ENCODE assay signal across 17 cellular contexts in the genomic region with DNA sequence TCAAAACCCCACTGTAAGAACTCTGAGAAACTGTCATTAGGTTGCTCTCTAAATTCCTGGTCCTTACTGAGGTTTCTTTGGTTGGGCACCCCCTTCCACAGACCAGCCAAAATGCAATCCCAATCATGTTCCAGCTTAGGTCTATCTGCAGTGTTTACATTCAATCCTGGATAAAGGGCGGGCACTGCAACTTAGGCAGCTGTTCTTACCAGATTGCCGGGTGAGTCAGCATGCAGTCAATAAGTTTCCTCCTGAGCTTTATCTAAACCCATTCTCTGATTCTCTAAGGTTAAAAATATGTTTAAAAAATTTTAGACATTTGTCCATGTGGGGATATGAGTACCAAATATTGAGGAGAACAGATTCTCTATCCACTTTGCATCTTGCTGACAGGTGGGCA.
DNase-seq lines count a peak whose midpoint lies in the region; ATAC-seq and TF ChIP-seq lines count a peak whose summit lies in the region.
"Had no signal": no experiment of that assay in that cellular context is flagged by ENCODE, and none has a peak within 500 bp of the region (broad histone marks: within the 10 kb centered on the region; RNA-seq: fewer than 3 reads in every experiment).

No MANE protein-coding gene starts in this region.

- POLR2A ChIA-PET in IMR-90 (lab: Charles Lee; ENCODE audit: unreplicated experiment): no interaction called here

- no peak for TF ChIP-seq POLR2A in IMR-90 (IDR thresholded peaks at IDR 0.05; ENCODE audit: low read depth, low read length)

- peak; percentile 23 for DNase-seq in AG10803 (ENCODE audit: low read depth)
- peak; percentile 64 for DNase-seq in IMR-90
- peak; percentile 6 for DNase-seq in T1000 (lab: John Stamatoyannopoulos, UW)
- DNase-seq in fibroblast of villous mesenchyme (ENCODE audit: low read depth): peak; percentile 85
- DNase-seq in stimulated activated CD4-positive, alpha-beta T cell treated with anti-CD3 and anti-CD28 coated beads, Interleukin-4, amount 100 ng/mL, for 4 hours: no peak
- no peak for DNase-seq in kidney glomerular epithelial cell (lab: John Stamatoyannopoulos, UW)
- no peak for DNase-seq in C1 segment of cervical spinal cord (lab: John Stamatoyannopoulos, UW)
- DNase-seq: activated CD4-positive, alpha-beta T cell treated with anti-CD3 and anti-CD28 coated beads for 4 hours; activated T-cell treated with anti-CD3 and anti-CD28 coated beads, Interleukin-2, amount 50 U/mL, for 72 hours; aorta; effector CD4-positive, alpha-beta T cell; EL; HFFc6; midbrain; stimulated activated CD4-positive, alpha-beta T cell treated with anti-CD3 and anti-CD28 coated beads, Interleukin-2, amount 100 ng/mL, for 48 hours; stimulated activated naive CD4-positive, alpha-beta T cell had no signal

- no peaks in the 10 kb centered on the region for H3K9me1 ChIP-seq in IMR-90 (ENCODE audit: insufficient read depth, low read length)

- H3K56ac ChIP-seq in IMR-90 (ENCODE audit: extremely low read depth, insufficient read depth, low read length): no peak overlapping the region

- no peak overlapping the region for H2AK9ac ChIP-seq in IMR-90 (replicated peaks; ENCODE audit: low read depth, low read length, poor library complexity)

- no peaks in the 10 kb centered on the region for H3K79me1 ChIP-seq in IMR-90 (ENCODE audit: low read depth in 1 of 2, low read length in 2 of 2)

- no peaks in the 10 kb centered on the region for H3K36me3 ChIP-seq in IMR-90 (ENCODE audit: control insufficient read depth, insufficient read depth, low read length)

- no peak overlapping the region for H3K23ac ChIP-seq in IMR-90 (ENCODE audit: low read depth, low read length)

- H3K18ac ChIP-seq in IMR-90 (ENCODE audit: low read depth, low read length): no peak overlapping the region; the same call in 1 of the 2 replicates

- no peaks in the 10 kb centered on the region for H3K9me3 ChIP-seq in IMR-90 (ENCODE audit: control insufficient read depth, insufficient read depth, low read length)

- no peak overlapping the region for H2AK5ac ChIP-seq in IMR-90 (ENCODE audit: low read depth, low read length)

- H4K20me1 ChIP-seq in IMR-90 (ENCODE audit: insufficient read depth, low read length): no peaks in the 10 kb centered on the region

- H2AFZ ChIP-seq in IMR-90 (replicated peaks; ENCODE audit: low read length, poor library complexity): no peak overlapping the region

- WGBS in IMR-90 (ENCODE audit: extremely low coverage in 2 of 2, insufficient read length in 1 of 2), 2 experiments: no CpG with 5 or more reads among the region's 2 CpGs

- ATAC-seq in IMR-90 (ENCODE audit: low read depth) (peak; percentile 82), HG03108 (IDR thresholded peaks at IDR 0.05; ENCODE audit: unreplicated experiment) (no peak)
- ATAC-seq: activated T-cell treated with anti-CD3 and anti-CD28 coated beads, Interleukin-2, amount 50 U/mL, for 72 hours had no signal

- H3K4ac ChIP-seq in IMR-90 (ENCODE audit: low read depth, low read length): no peak overlapping the region

- H4K8ac ChIP-seq in IMR-90 (ENCODE audit: low read depth in 2 of 2, low read length in 2 of 2): no peak overlapping the region

- no peak overlapping the region for H2BK15ac ChIP-seq in IMR-90 (ENCODE audit: low read depth, low read length)

- CTCF ChIA-PET in IMR-90 (lab: Yijun Ruan, JAX): interaction anchor here (0.6 kb wide), 1 partner anchor 330 kb away, joined by 4 read pairs; no protein-coding TSS in a partner anchor

- in situ Hi-C loops in IMR-90 (cut with MboI; ENCODE audit: low sequenced_read_pairs): no loop called here

- H2BK5ac ChIP-seq in IMR-90 (ENCODE audit: low read depth, low read length, poor library complexity, severe bottlenecking): no peak overlapping the region

- no peaks in the 10 kb centered on the region for H3K27me3 ChIP-seq in IMR-90 (ENCODE audit: control insufficient read depth, insufficient read depth, low read length)

- peaks cover 3% of the 10 kb centered on the region; the same call in 1 of the 2 replicates for H3K4me1 ChIP-seq in IMR-90 (ENCODE audit: control insufficient read depth, insufficient read depth, low read length)

- no peak overlapping the region for H3K14ac ChIP-seq in IMR-90 (replicated peaks; ENCODE audit: low read depth, low read length)

- H3K9ac ChIP-seq in IMR-90 (ENCODE audit: low read depth, low read length): no peak overlapping the region

- dilution Hi-C loops in IMR-90 (cut with HindIII; ENCODE audit: low sequenced_read_pairs, unreplicated experiment): no loop called here

- intact Hi-C loops in IMR-90 (cut with micrococcal nuclease): no loop called here

- BruUV-seq in IMR-90 (replicated peaks; lab: Mats Ljungman, UMichigan): no TSS peak

- no peak overlapping the region; the same call in 1 of the 2 replicates for H4K91ac ChIP-seq in IMR-90 (ENCODE audit: insufficient read depth, low read depth, low read length)

- TF ChIP-seq RAD21 in IMR-90 (IDR thresholded peaks at IDR 0.05; ENCODE audit: low read length): no peak

- H3K4me2 ChIP-seq in IMR-90 (ENCODE audit: low read depth, low read length): no peak overlapping the region

- H2BK20ac ChIP-seq in IMR-90 (ENCODE audit: low read depth, low read length): 0 out of 2 replicates have a peak overlapping the region, but pooled peaks have one; percentile 36

- H3K27ac ChIP-seq in IMR-90 (ENCODE audit: insufficient read depth, low read length): no peak overlapping the region

- no peak for TF ChIP-seq CTCF in AG10803 (conservative IDR thresholded peaks at IDR 0.05; ENCODE audit: low read length)
- TF ChIP-seq CTCF in IMR-90 (conservative IDR thresholded peaks at IDR 0.05; ENCODE audit: low read depth, low read length): no peak
- no peak for TF ChIP-seq CTCF in fibroblast of villous mesenchyme (IDR thresholded peaks at IDR 0.05; ENCODE audit: insufficient read depth, low read depth, low read length)

- peak overlapping the region; percentile 30; the same call in 1 of the 2 replicates for H2BK120ac ChIP-seq in IMR-90 (ENCODE audit: low read depth, low read length)

- no peak overlapping the region for H4K5ac ChIP-seq in IMR-90 (ENCODE audit: low read depth, low read length)

- H3K4me3 ChIP-seq in AG10803 (ENCODE audit: low read length) (no peak overlapping the region), IMR-90 (ENCODE audit: insufficient read depth, low read depth, low read length) (no peak overlapping the region), fibroblast of villous mesenchyme (ENCODE audit: low read depth, low read length) (no peak overlapping the region)

TF ChIP-seq in IMR-90, 13 proteins besides CTCF, POLR2A, EP300 and RAD21:
- TF ChIP-seq RFX5 (IDR thresholded peaks at IDR 0.05; ENCODE audit: low read depth, low read length): no peak
- TF ChIP-seq FOS (IDR thresholded peaks at IDR 0.05; ENCODE audit: low read depth, low read length): no peak
- TF ChIP-seq, protein P1, sequence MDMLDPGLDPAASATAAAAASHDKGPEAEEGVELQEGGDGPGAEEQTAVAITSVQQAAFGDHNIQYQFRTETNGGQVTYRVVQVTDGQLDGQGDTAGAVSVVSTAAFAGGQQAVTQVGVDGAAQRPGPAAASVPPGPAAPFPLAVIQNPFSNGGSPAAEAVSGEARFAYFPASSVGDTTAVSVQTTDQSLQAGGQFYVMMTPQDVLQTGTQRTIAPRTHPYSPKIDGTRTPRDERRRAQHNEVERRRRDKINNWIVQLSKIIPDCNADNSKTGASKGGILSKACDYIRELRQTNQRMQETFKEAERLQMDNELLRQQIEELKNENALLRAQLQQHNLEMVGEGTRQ (IDR thresholded peaks at IDR 0.05; ENCODE audit: low read depth, low read length): no peak
- no peak for TF ChIP-seq CEBPB (IDR thresholded peaks at IDR 0.05; ENCODE audit: low read depth, low read length)
- TF ChIP-seq BHLHE40 (IDR thresholded peaks at IDR 0.05; ENCODE audit: low read depth, low read length): no peak
- TF ChIP-seq, protein P2, sequence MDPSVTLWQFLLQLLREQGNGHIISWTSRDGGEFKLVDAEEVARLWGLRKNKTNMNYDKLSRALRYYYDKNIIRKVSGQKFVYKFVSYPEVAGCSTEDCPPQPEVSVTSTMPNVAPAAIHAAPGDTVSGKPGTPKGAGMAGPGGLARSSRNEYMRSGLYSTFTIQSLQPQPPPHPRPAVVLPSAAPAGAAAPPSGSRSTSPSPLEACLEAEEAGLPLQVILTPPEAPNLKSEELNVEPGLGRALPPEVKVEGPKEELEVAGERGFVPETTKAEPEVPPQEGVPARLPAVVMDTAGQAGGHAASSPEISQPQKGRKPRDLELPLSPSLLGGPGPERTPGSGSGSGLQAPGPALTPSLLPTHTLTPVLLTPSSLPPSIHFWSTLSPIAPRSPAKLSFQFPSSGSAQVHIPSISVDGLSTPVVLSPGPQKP (IDR thresholded peaks at IDR 0.05; ENCODE audit: borderline replicate concordance, low read depth, low read length): no peak
- TF ChIP-seq RCOR1 (IDR thresholded peaks at IDR 0.05; ENCODE audit: insufficient replicate concordance, low read length): no peak
- TF ChIP-seq CHD1 (IDR thresholded peaks at IDR 0.05; ENCODE audit: low read depth, low read length): no peak
- no peak for TF ChIP-seq NFE2L2 (IDR thresholded peaks at IDR 0.05; ENCODE audit: low read depth, low read length)
- TF ChIP-seq MXI1 (IDR thresholded peaks at IDR 0.05; ENCODE audit: borderline replicate concordance, low read depth, low read length): no peak

Comparison
In these comparisons a context has a peak if more than half of its experiments do, and no peak if none do; other contexts are left out.
1. DNase-seq: peak in AG10803 (single experiment), IMR-90 (single experiment), T1000 (single experiment) and fibroblast of villous mesenchyme (single experiment); none in stimulated activated CD4-positive, alpha-beta T cell treated with anti-CD3 and anti-CD28 coated beads, Interleukin-4, amount 100 ng/mL, for 4 hours (0 of 2), kidney glomerular epithelial cell (single experiment) and C1 segment of cervical spinal cord (0 of 14).